Comparison of ENCODE assay signal across 20 cellular contexts in genomic region chr2:174785481-174785880, GRCh38. TPM values are rescaled to one million over a fixed set of nuclear protein-coding genes. Genes with fewer than 3 reads are reported as not detected.
"Had no signal": no experiment of that assay in that cellular context is flagged by ENCODE, and none has a peak within 500 bp of the region (broad histone marks: within the 10 kb centered on the region; RNA-seq: fewer than 3 reads in every experiment).

No MANE protein-coding gene starts in this region.

- H3K27ac ChIP-seq: epithelial cell of prostate, gastroesophageal sphincter, lower lobe of right lung, stomach, thoracic aorta, WERI-Rb-1 had no signal

- H3K36me3 ChIP-seq: gastroesophageal sphincter, heart right ventricle, lower lobe of right lung, stomach, thoracic aorta, WERI-Rb-1 had no signal

- H3K27me3 Mint-ChIP-seq: activated CD4-positive, alpha-beta memory T cell treated with anti-CD3 and anti-CD28 coated beads, Interleukin-2, amount 10 ng/mL, durations not matched to agents 7 days and 5 days; activated T-cell treated with anti-CD3 and anti-CD28 coated beads, Interleukin-2, amount 50 U/mL, for 24 hours; central memory CD8-positive, alpha-beta T cell had no signal

- H3K4me3 Mint-ChIP-seq: activated CD4-positive, alpha-beta memory T cell treated with anti-CD3 and anti-CD28 coated beads, Interleukin-2, amount 10 ng/mL, durations not matched to agents 7 days and 5 days; activated T-cell treated with anti-CD3 and anti-CD28 coated beads, Interleukin-2, amount 50 U/mL, for 24 hours; central memory CD8-positive, alpha-beta T cell; natural killer cell treated with Interleukin-12 subunit alpha and Interleukin-12 subunit beta and Interleukin-15 and Interleukin-18, amount 100 ng/mL, for 72 hours; T-helper 1 cell treated with Interleukin-12 subunit alpha and Interleukin-12 subunit beta and Interleukin-4 antibody, amounts not matched to agents 30 μg/mL and 1 μg/mL, for 36 hours had no signal

- H3K27me3 ChIP-seq: gastroesophageal sphincter, heart right ventricle, stomach had no signal

- H3K27ac Mint-ChIP-seq: activated CD4-positive, alpha-beta memory T cell treated with anti-CD3 and anti-CD28 coated beads, Interleukin-2, amount 10 ng/mL, durations not matched to agents 7 days and 5 days; activated T-cell treated with anti-CD3 and anti-CD28 coated beads, Interleukin-2, amount 50 U/mL, for 24 hours; natural killer cell treated with Interleukin-12 subunit alpha and Interleukin-12 subunit beta and Interleukin-15 and Interleukin-18, amount 100 ng/mL, for 72 hours; T-helper 1 cell treated with Interleukin-12 subunit alpha and Interleukin-12 subunit beta and Interleukin-4 antibody, amounts not matched to agents 30 μg/mL and 1 μg/mL, for 36 hours had no signal

- FAIRE-seq: small intestine had no signal

- DNase-seq: activated CD4-positive, alpha-beta memory T cell treated with anti-CD3 and anti-CD28 coated beads, Interleukin-2, amount 10 ng/mL, durations not matched to agents 7 days and 5 days; activated CD4-positive, alpha-beta T cell treated with anti-CD3 and anti-CD28 coated beads for 4 hours; activated effector memory CD4-positive, alpha-beta T cell treated with Interleukin-2 at 50 U/mL for 16 hours; activated naive CD4-positive, alpha-beta T cell treated with anti-CD3 and anti-CD28 coated beads, Interleukin-2, amount 50 U/mL, for 16 hours; activated T-cell treated with anti-CD3 and anti-CD28 coated beads, Interleukin-2, amount 50 U/mL, for 24 hours; cortex of kidney; effector memory CD4-positive, alpha-beta T cell; heart right ventricle; left cardiac atrium; lower lobe of right lung; small intestine; stomach; WERI-Rb-1 had no signal

- H3K36me3 Mint-ChIP-seq: natural killer cell treated with Interleukin-12 subunit alpha and Interleukin-12 subunit beta and Interleukin-15 and Interleukin-18, amount 100 ng/mL, for 72 hours had no signal

- H3K9me3 Mint-ChIP-seq: activated CD4-positive, alpha-beta memory T cell treated with anti-CD3 and anti-CD28 coated beads, Interleukin-2, amount 10 ng/mL, durations not matched to agents 7 days and 5 days; activated T-cell treated with anti-CD3 and anti-CD28 coated beads, Interleukin-2, amount 50 U/mL, for 24 hours; central memory CD8-positive, alpha-beta T cell; natural killer cell treated with Interleukin-12 subunit alpha and Interleukin-12 subunit beta and Interleukin-15 and Interleukin-18, amount 100 ng/mL, for 72 hours; T-helper 1 cell treated with Interleukin-12 subunit alpha and Interleukin-12 subunit beta and Interleukin-4 antibody, amounts not matched to agents 30 μg/mL and 1 μg/mL, for 36 hours had no signal

- H3K4me3 ChIP-seq: gastroesophageal sphincter, heart right ventricle, lower lobe of right lung, stomach, thoracic aorta had no signal

- H3K9me3 ChIP-seq: gastroesophageal sphincter, heart right ventricle, lower lobe of right lung, stomach, thoracic aorta had no signal

RNA-seq across cellular contexts. Expression of gene CHRNA1, which starts 21.2 kb away (rescaled TPM):
- total RNA-seq: activated CD4-positive, alpha-beta memory T cell treated with anti-CD3 and anti-CD28 coated beads, Interleukin-2, amount 10 ng/mL, durations not matched to agents 7 days and 5 days; gastroesophageal sphincter; lower lobe of right lung; natural killer cell treated with Interleukin-12 subunit alpha and Interleukin-12 subunit beta and Interleukin-15 and Interleukin-18, amount 100 ng/mL, for 72 hours; posterior vena cava; stomach had no signal
